29 cellular contexts compared by ENCODE assay signal in genomic region chr15:62346168-62346567, GRCh38.
"Had no signal": no experiment of that assay in that cellular context is flagged by ENCODE, and none has a peak within 500 bp of the region (broad histone marks: within the 10 kb centered on the region; RNA-seq: fewer than 3 reads in every experiment).

No MANE protein-coding gene starts in this region.

- H3K4me1 ChIP-seq: suprapubic skin, testis, thyroid gland, tibial artery, tibial nerve, upper lobe of right lung, uterus, vagina had no signal

- FAIRE-seq: urothelium cell line had no signal

- H3K4me3 ChIP-seq: stomach, suprapubic skin, testis, thoracic aorta, thyroid gland, tibial artery, tibial nerve, transverse colon, upper lobe of left lung, upper lobe of right lung, uterus, vagina had no signal

- H3K9me3 Mint-ChIP-seq: stimulated activated effector memory CD8-positive, alpha-beta T cell treated with anti-CD3 and anti-CD28 coated beads, Interleukin-12 subunit alpha, Interleukin-12 subunit beta, amount 100 ng/mL, for 72 hours; stimulated activated naive CD8-positive, alpha-beta T cell treated with anti-CD3 and anti-CD28 coated beads, Interleukin-15, amount 100 ng/mL, for 72 hours had no signal

- H3K4me3 Mint-ChIP-seq: stimulated activated effector memory CD8-positive, alpha-beta T cell treated with anti-CD3 and anti-CD28 coated beads, Interleukin-12 subunit alpha, Interleukin-12 subunit beta, amount 100 ng/mL, for 72 hours; stimulated activated memory B cell treated with anti-CD40 and anti-IgM and Interleukin-4, amounts not matched to agents 10 μg/mL and 1 μg/mL and 100 μg/mL, for 72 hours; stimulated activated naive B cell treated with anti-CD40 and anti-IgM and Interleukin-4, amounts not matched to agents 10 μg/mL and 1 μg/mL and 100 μg/mL, for 72 hours; stimulated activated naive CD8-positive, alpha-beta T cell treated with anti-CD3 and anti-CD28 coated beads, Interleukin-15, amount 100 ng/mL, for 72 hours; stimulated activated naive CD8-positive, alpha-beta T cell treated with anti-CD3 and anti-CD28 coated beads, Interleukin-15, Interleukin-2, amounts not matched to agents 100 ng/mL and 50 ng/mL, for 24 hours; type B pancreatic cell had no signal

- H3K36me3 ChIP-seq: stomach, suprapubic skin, thoracic aorta, thyroid gland, tibial artery, tibial nerve, transverse colon, upper lobe of left lung, upper lobe of right lung, uterus, vagina had no signal

- H3K27ac Mint-ChIP-seq: stimulated activated effector memory CD8-positive, alpha-beta T cell treated with anti-CD3 and anti-CD28 coated beads, Interleukin-12 subunit alpha, Interleukin-12 subunit beta, amount 100 ng/mL, for 72 hours; stimulated activated memory B cell treated with anti-CD40 and anti-IgM and Interleukin-4, amounts not matched to agents 10 μg/mL and 1 μg/mL and 100 μg/mL, for 72 hours; stimulated activated naive B cell treated with anti-CD40 and anti-IgM and Interleukin-4, amounts not matched to agents 10 μg/mL and 1 μg/mL and 100 μg/mL, for 72 hours; stimulated activated naive CD8-positive, alpha-beta T cell treated with anti-CD3 and anti-CD28 coated beads, Interleukin-15, amount 100 ng/mL, for 72 hours; stimulated activated naive CD8-positive, alpha-beta T cell treated with anti-CD3 and anti-CD28 coated beads, Interleukin-15, Interleukin-2, amounts not matched to agents 100 ng/mL and 50 ng/mL, for 24 hours; type B pancreatic cell had no signal

- H3K9me3 ChIP-seq: stomach, suprapubic skin, testis, thoracic aorta, thyroid gland, tibial nerve, transverse colon, upper lobe of right lung, uterus, vagina had no signal

- H3K27me3 Mint-ChIP-seq: stimulated activated naive CD8-positive, alpha-beta T cell treated with anti-CD3 and anti-CD28 coated beads, Interleukin-15, amount 100 ng/mL, for 72 hours; type B pancreatic cell had no signal

- ATAC-seq: stimulated activated effector memory CD8-positive, alpha-beta T cell treated with anti-CD3 and anti-CD28 coated beads, Interleukin-12 subunit alpha, Interleukin-12 subunit beta, amount 100 ng/mL, for 72 hours; stimulated activated memory B cell treated with anti-CD40 and anti-IgM and Interleukin-4, amounts not matched to agents 10 μg/mL and 1 μg/mL and 100 μg/mL, for 72 hours; stimulated activated naive B cell treated with anti-CD40 and anti-IgM and Interleukin-4, amounts not matched to agents 10 μg/mL and 1 μg/mL and 100 μg/mL, for 72 hours; stimulated activated naive CD8-positive, alpha-beta T cell treated with anti-CD3 and anti-CD28 coated beads, Interleukin-15, amount 100 ng/mL, for 72 hours; stimulated activated naive CD8-positive, alpha-beta T cell treated with anti-CD3 and anti-CD28 coated beads, Interleukin-15, Interleukin-2, amounts not matched to agents 100 U/mL and 50 U/mL, for 24 hours; upper lobe of right lung had no signal

- H3K36me3 Mint-ChIP-seq: stimulated activated memory B cell treated with anti-CD40 and anti-IgM and Interleukin-4, amounts not matched to agents 10 μg/mL and 1 μg/mL and 100 μg/mL, for 72 hours; type B pancreatic cell had no signal

- DNase-seq: stimulated activated CD4-positive, alpha-beta T cell treated with anti-CD3 and anti-CD28 coated beads, Interleukin-2, amount 100 ng/mL, for 48 hours; stimulated activated CD4-positive, alpha-beta T cell treated with anti-CD3 and anti-CD28 coated beads, Interleukin-4, amount 100 ng/mL, for 1 hour; stimulated activated CD4-positive, alpha-beta T cell treated with anti-CD3 and anti-CD28 coated beads, Interleukin-4, amount 100 ng/mL, for 24 hours; stimulated activated CD4-positive, alpha-beta T cell treated with anti-CD3 and anti-CD28 coated beads, Interleukin-4, amount 100 ng/mL, for 4 hours; stimulated activated CD8-positive, alpha-beta memory T cell treated with anti-CD3 and anti-CD28 coated beads, Interleukin-4, amount 100 ng/mL, for 48 hours; stimulated activated naive B cell treated with anti-CD40 and anti-IgM and Interleukin-4, amounts not matched to agents 10 μg/mL and 1 μg/mL and 100 μg/mL, for 72 hours; stimulated activated naive CD4-positive, alpha-beta T cell; stimulated activated naive CD4-positive, alpha-beta T cell treated with Interleukin-2 at 50 U/mL for 16 hours; stimulated activated naive CD8-positive, alpha-beta T cell treated with anti-CD3 and anti-CD28 coated beads, Interleukin-15, amount 100 ng/mL, for 72 hours; stimulated activated naive CD8-positive, alpha-beta T cell treated with anti-CD3 and anti-CD28 coated beads, Interleukin-15, Interleukin-2, amounts not matched to agents 100 U/mL and 50 U/mL, for 24 hours; stomach; substantia nigra; testis; thyroid gland; tibial artery; transverse colon; trophoblast cell; upper lobe of left lung; upper lobe of right lung; uterus had no signal

- H3K27me3 ChIP-seq: stomach, suprapubic skin, testis, thyroid gland, tibial artery, tibial nerve, transverse colon, upper lobe of left lung, upper lobe of right lung, uterus, vagina had no signal

- H3K27ac ChIP-seq: suprapubic skin, testis, thoracic aorta, thyroid gland, tibial artery, tibial nerve, transverse colon, upper lobe of left lung, upper lobe of right lung, uterus, vagina had no signal
